In genomic region chr11:97702948-97703347, GRCh38 we compare ENCODE assay signal across 30 cellular contexts.
"Had no signal": no experiment of that assay in that cellular context is flagged by ENCODE, and none has a peak within 500 bp of the region (broad histone marks: within the 10 kb centered on the region; RNA-seq: fewer than 3 reads in every experiment).

No MANE protein-coding gene starts in this region.

- ATAC-seq: activated T-cell treated with anti-CD3 and anti-CD28 coated beads, Interleukin-2, amount 50 U/mL, for 72 hours; left cardiac atrium; sciatic nerve; stimulated activated naive B cell treated with anti-CD40 and anti-IgM and Interleukin-4, amounts not matched to agents 10 μg/mL and 1 μg/mL and 100 μg/mL, for 72 hours had no signal

- H3K9me3 ChIP-seq: neutrophil, stomach, thyroid gland, upper lobe of left lung, vagina had no signal

- H3K4me1 Mint-ChIP-seq: central memory CD8-positive, alpha-beta T cell; stimulated activated naive B cell treated with anti-CD40 and anti-IgM and Interleukin-4, amounts not matched to agents 10 μg/mL and 1 μg/mL and 100 μg/mL, for 72 hours had no signal

- H3K4me1 ChIP-seq: stomach, thyroid gland, upper lobe of left lung, vagina had no signal

- H3K27ac Mint-ChIP-seq: activated naive CD8-positive, alpha-beta T cell; activated T-cell treated with anti-CD3 and anti-CD28 coated beads, Interleukin-2, amount 50 U/mL, for 72 hours; nephron progenitor cell; progenitor cell of endocrine pancreas; stimulated activated naive B cell treated with anti-CD40 and anti-IgM and Interleukin-4, amounts not matched to agents 10 μg/mL and 1 μg/mL and 100 μg/mL, for 72 hours had no signal

- H3K36me3 ChIP-seq: neutrophil, stomach, thyroid gland, upper lobe of left lung, vagina had no signal

- H3K27me3 Mint-ChIP-seq: activated naive CD8-positive, alpha-beta T cell; central memory CD8-positive, alpha-beta T cell; progenitor cell of endocrine pancreas; stimulated activated naive B cell treated with anti-CD40 and anti-IgM and Interleukin-4, amounts not matched to agents 10 μg/mL and 1 μg/mL and 100 μg/mL, for 72 hours had no signal

- DNase-seq: activated CD4-positive, alpha-beta T cell treated with anti-CD3 and anti-CD28 coated beads for 4 hours; activated CD4-positive, alpha-beta T cell treated with anti-CD3 and anti-CD28 coated beads, Interleukin-2, amount 50 U/mL, for 4 hours; activated naive CD4-positive, alpha-beta T cell; activated T-cell treated with anti-CD3 and anti-CD28 coated beads for 4 hours; activated T-cell treated with anti-CD3 and anti-CD28 coated beads, Interleukin-2, amount 50 U/mL, for 72 hours; anterior cingulate cortex; dermis blood vessel endothelial cell; effector CD4-positive, alpha-beta T cell; hippocampal formation; left cardiac atrium; mammary epithelial cell; nephron progenitor cell; stimulated activated CD4-positive, alpha-beta T cell treated with anti-CD3 and anti-CD28 coated beads, Interleukin-4, amount 100 ng/mL, for 4 hours; stimulated activated CD8-positive, alpha-beta memory T cell treated with anti-CD3 and anti-CD28 coated beads, Interleukin-4, amount 100 ng/mL, for 48 hours; stimulated activated naive B cell treated with anti-CD40 and anti-IgM and Interleukin-4, amounts not matched to agents 10 μg/mL and 1 μg/mL and 100 μg/mL, for 72 hours; stomach; T-helper 2 cell; thyroid gland; upper lobe of left lung had no signal

- H3K36me3 Mint-ChIP-seq: activated naive CD8-positive, alpha-beta T cell; stimulated activated naive B cell treated with anti-CD40 and anti-IgM and Interleukin-4, amounts not matched to agents 10 μg/mL and 1 μg/mL and 100 μg/mL, for 72 hours had no signal

- H3K4me3 Mint-ChIP-seq: activated naive CD8-positive, alpha-beta T cell; activated T-cell treated with anti-CD3 and anti-CD28 coated beads, Interleukin-2, amount 50 U/mL, for 72 hours; central memory CD8-positive, alpha-beta T cell; nephron progenitor cell; stimulated activated naive B cell treated with anti-CD40 and anti-IgM and Interleukin-4, amounts not matched to agents 10 μg/mL and 1 μg/mL and 100 μg/mL, for 72 hours had no signal

- FAIRE-seq: bronchial epithelial cell, keratinocyte had no signal

- H3K27ac ChIP-seq: epithelial cell of prostate, neutrophil, skin epidermis, stomach, thyroid gland, upper lobe of left lung, vagina, VCaP had no signal

- H3K27me3 ChIP-seq: neutrophil, stomach, thyroid gland, upper lobe of left lung, vagina had no signal

- H3K4me3 ChIP-seq: skin epidermis, stomach, thyroid gland, upper lobe of left lung, vagina had no signal

- H3K9me3 Mint-ChIP-seq: activated T-cell treated with anti-CD3 and anti-CD28 coated beads, Interleukin-2, amount 50 U/mL, for 72 hours; nephron progenitor cell had no signal
